Comparison of ENCODE assay signal across 9 cellular contexts in the genomic region with DNA sequence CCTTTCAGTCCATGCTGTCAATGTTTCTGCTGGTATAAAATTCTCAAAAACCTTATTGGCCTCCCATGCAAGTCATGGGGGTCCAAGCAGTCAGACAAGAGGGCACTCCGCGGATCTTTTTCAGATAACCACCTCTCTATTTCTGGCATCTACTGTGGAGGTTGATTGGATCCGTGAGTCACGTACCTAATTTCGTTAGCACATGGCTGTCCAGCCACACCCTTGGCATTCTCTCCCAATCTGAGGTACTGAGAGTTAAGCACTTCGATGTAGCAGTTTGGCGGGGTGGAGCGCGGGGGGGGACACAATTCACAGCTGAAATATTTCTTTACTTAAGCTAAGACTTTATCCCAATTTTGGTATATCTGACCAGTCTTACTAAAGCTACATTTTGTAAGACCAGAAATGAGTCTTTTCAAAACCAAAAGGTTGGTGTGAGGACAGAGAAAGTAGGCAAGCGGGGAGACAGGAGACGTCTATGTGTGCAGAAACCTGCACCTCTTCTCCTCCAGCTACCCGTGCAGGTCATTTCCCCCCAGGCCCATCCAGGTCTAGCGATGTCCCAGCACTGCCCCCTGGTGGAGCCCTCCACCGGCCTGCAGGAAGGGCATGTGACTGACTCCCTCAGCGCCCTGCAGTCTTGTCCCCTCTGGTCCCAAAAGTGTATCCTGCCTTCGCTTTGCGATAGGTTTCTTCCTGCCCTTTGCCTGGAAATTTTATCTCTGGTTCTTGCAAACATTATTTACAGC.
DNase-seq lines count a peak whose midpoint lies in the region; FAIRE-seq and TF ChIP-seq lines count a peak whose summit lies in the region.
"Had no signal": no experiment of that assay in that cellular context is flagged by ENCODE, and none has a peak within 500 bp of the region (broad histone marks: within the 10 kb centered on the region; RNA-seq: fewer than 3 reads in every experiment).

No MANE protein-coding gene starts in this region.

- H3K9me3 ChIP-seq in small intestine (ENCODE audit: control insufficient read depth, low read depth), result no peaks in the 10 kb centered on the region

- peak; percentile 16 for DNase-seq in Jurkat, Clone E6-1 (ENCODE audit: low read depth, low spot score)
- DNase-seq in activated CD4-positive, alpha-beta T cell treated with anti-CD3 and anti-CD28 coated beads, Interleukin-2, amount 50 U/mL, for 48 hours, result peak; percentile 60 to 66
- DNase-seq in fibroblast of mammary gland (ENCODE audit: low read depth), result no peak
- peak; percentile 21 for DNase-seq in small intestine
- no peak for DNase-seq in posterior vena cava (ENCODE audit: low spot score)
- DNase-seq in frontal cortex (ENCODE audit: low spot score in 2 of 2), result no peak
- no peak for DNase-seq in NCI-H2171 treated with DMSO at 0.1 percent for 48 hours (lab: John Stamatoyannopoulos, UW)

- H3K4me3 ChIP-seq in Jurkat, Clone E6-1 (ENCODE audit: low read length), result no peak overlapping the region
- H3K4me3 ChIP-seq in fibroblast of mammary gland (ENCODE audit: control insufficient read depth, low read depth, low read length), result no peak overlapping the region
- H3K4me3 ChIP-seq in small intestine (ENCODE audit: low read depth in 1 of 2, low read length in 2 of 2), result no peak overlapping the region

- no peaks in the 10 kb centered on the region for H3K4me1 ChIP-seq in small intestine (ENCODE audit: control insufficient read depth in 2 of 2, insufficient read depth in 1 of 2, low read depth in 1 of 2, low read length in 1 of 2)

- intact Hi-C loops in posterior vena cava (cut with DNase I), result no loop called here

- H3K27ac ChIP-seq in small intestine (ENCODE audit: low read depth in 1 of 2, low read length in 1 of 2), result no peak overlapping the region

- WGBS in small intestine, 3 donors, result 87 to 94% (median 89%) methylated on average over 17 of the region's 17 CpGs

- H3K36me3 ChIP-seq in small intestine (ENCODE audit: control insufficient read depth in 2 of 2, insufficient read depth in 2 of 2, low read length in 2 of 2), result no peaks in the 10 kb centered on the region

- TF ChIP-seq CTCF in GM12873 (IDR thresholded peaks at IDR 0.05; ENCODE audit: insufficient read depth, low read depth, low read length, missing control alignments) (peak; percentile 67), fibroblast of mammary gland (conservative IDR thresholded peaks at IDR 0.05; ENCODE audit: control insufficient read depth, insufficient read depth, low read depth, low read length) (peak; percentile 49)

- no peaks in the 10 kb centered on the region for H3K27me3 ChIP-seq in small intestine (ENCODE audit: control insufficient read depth in 2 of 2, insufficient read depth in 2 of 2, low read length in 2 of 2)

- FAIRE-seq in small intestine (lab: Jason Lieb, UNC) (no peak), frontal cortex (lab: Jason Lieb, UNC) (no peak)
- FAIRE-seq: TTC549 had no signal

Comparison
In these comparisons a context has a peak if more than half of its experiments do, and no peak if none do; other contexts are left out.
1. DNase-seq: peak in Jurkat, Clone E6-1 (single experiment), activated CD4-positive, alpha-beta T cell treated with anti-CD3 and anti-CD28 coated beads, Interleukin-2, amount 50 U/mL, for 48 hours (2 of 2) and small intestine (single experiment); none in fibroblast of mammary gland (single experiment), posterior vena cava (single experiment), frontal cortex (0 of 2) and NCI-H2171 treated with DMSO at 0.1 percent for 48 hours (single experiment).